ENCODE assay signal across 9 cellular contexts in the genomic region with DNA sequence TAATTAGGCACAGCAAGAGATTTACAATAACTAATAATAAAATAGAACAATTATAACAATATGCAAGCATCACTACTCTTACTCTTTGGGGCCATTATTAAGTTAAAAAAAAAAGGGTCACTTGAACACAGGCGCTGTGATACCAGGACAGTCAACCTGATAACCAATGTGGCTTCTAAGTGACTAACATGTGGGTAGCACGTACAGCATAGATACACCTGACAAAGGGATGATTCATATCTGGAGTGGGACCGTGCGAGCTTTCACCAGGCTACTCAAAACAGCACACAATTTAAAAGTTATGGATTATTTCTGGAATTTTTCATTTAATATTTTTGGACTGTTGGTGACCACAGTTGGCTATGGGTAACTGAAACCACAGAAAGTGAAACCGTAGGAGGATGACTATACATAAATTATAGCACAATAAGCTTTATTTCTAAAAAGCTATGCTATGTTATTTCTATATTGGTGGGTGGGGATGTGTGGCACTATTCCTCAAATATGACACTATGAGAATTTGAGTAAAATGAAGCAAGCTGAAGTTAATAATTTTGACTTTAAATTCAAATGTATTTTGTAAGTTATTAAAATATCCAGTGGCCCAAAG.
DNase-seq lines count a peak whose midpoint lies in the region; ATAC-seq and TF ChIP-seq lines count a peak whose summit lies in the region.
"Had no signal": no experiment of that assay in that cellular context is flagged by ENCODE, and none has a peak within 500 bp of the region (broad histone marks: within the 10 kb centered on the region; RNA-seq: fewer than 3 reads in every experiment).

No MANE protein-coding gene starts in this region.

- H3K27ac Mint-ChIP-seq in natural killer cell = peak overlapping the region in 1 of 2 donors; percentile 17

- H3K27me3 Mint-ChIP-seq in natural killer cell (ENCODE audit: low read depth in 2 of 2) = no peaks in the 10 kb centered on the region

- H3K27me3 ChIP-seq in stomach = no peaks in the 10 kb centered on the region
- H3K27me3 ChIP-seq in MG63 = no peaks in the 10 kb centered on the region

- H3K9me3 ChIP-seq in stomach (peaks cover 0 to 4% (median 0%) of the 10 kb centered on the region in 4 donors), MG63 (no peaks in the 10 kb centered on the region)

- peaks cover 0 to 2% (median 1%) of the 10 kb centered on the region in 4 donors for H3K4me1 ChIP-seq in stomach

- TF ChIP-seq CTCF in natural killer cell (IDR thresholded peaks at IDR 0.05) = no peak
- no peak for TF ChIP-seq CTCF in stomach (IDR thresholded peaks at IDR 0.05)

- peak overlapping the region; percentile 13 for H3K4me3 Mint-ChIP-seq in natural killer cell

- H3K4me3 ChIP-seq in stomach (no peak overlapping the region), MG63 (no peak overlapping the region)
- H3K4me3 ChIP-seq: thoracic aorta had no signal

- H3K36me3 ChIP-seq in stomach = peaks cover 0 to 33% (median 18%) of the 10 kb centered on the region in 4 donors
- H3K36me3 ChIP-seq in MG63 = peaks cover 2% of the 10 kb centered on the region; the same call in 1 of the 2 replicates

- no peak for TF ChIP-seq EP300 in stomach (IDR thresholded peaks at IDR 0.05)

- peaks cover 2 to 5% of the 10 kb centered on the region in 2 donors for H3K9me3 Mint-ChIP-seq in natural killer cell

- no peak for DNase-seq in natural killer cell
- no peak for DNase-seq in HK-2 (ENCODE audit: unreplicated experiment)
- no peak for DNase-seq in stomach
- DNase-seq in posterior vena cava (ENCODE audit: low spot score) = no peak
- no peak for DNase-seq in MG63

- H3K36me3 Mint-ChIP-seq in natural killer cell = peaks cover 17% of the 10 kb centered on the region

- peaks cover 8 to 16% of the 10 kb centered on the region in 2 donors for H3K4me1 Mint-ChIP-seq in natural killer cell

- 81 to 86% (median 84%) methylated on average over 5 of the region's 5 CpGs for WGBS in stomach, 5 donors

- ATAC-seq in GM18868 (IDR thresholded peaks at IDR 0.05; ENCODE audit: unreplicated experiment) = peak; percentile 99
- peak; percentile 98 for ATAC-seq in GM21717 (IDR thresholded peaks at IDR 0.05; ENCODE audit: unreplicated experiment)
- peak; percentile 98 for ATAC-seq in HG03558 (IDR thresholded peaks at IDR 0.05; ENCODE audit: extremely low read depth, unreplicated experiment)
- peak; percentile 82 to 100 (median 97) for ATAC-seq in natural killer cell

- H3K27ac ChIP-seq in stomach = no peak overlapping the region
- H3K27ac ChIP-seq: thoracic aorta had no signal

- intact Hi-C loops in natural killer cell (cut with micrococcal nuclease) = no loop called here
- intact Hi-C loops in stomach (cut with DNase I; ENCODE audit: low total_unique reads) = no loop called here
- intact Hi-C loops in posterior vena cava (cut with DNase I) = no loop called here

- no peak for TF ChIP-seq POLR2A in stomach (IDR thresholded peaks at IDR 0.05)
